In genomic region chr1:97621955-97622354, GRCh38 we compare ENCODE assay signal across 16 cellular contexts.
DNase-seq lines count a peak whose midpoint lies in the region; ATAC-seq and TF ChIP-seq lines count a peak whose summit lies in the region.
"Had no signal": no experiment of that assay in that cellular context is flagged by ENCODE, and none has a peak within 500 bp of the region (broad histone marks: within the 10 kb centered on the region; RNA-seq: fewer than 3 reads in every experiment).

No MANE protein-coding gene starts in this region.

- peaks cover 14% of the 10 kb centered on the region for H3K4me1 ChIP-seq in GM23248 (ENCODE audit: insufficient read depth)
- H3K4me1 ChIP-seq in mucosa of descending colon (ENCODE audit: low read depth): no peaks in the 10 kb centered on the region

- no peaks in the 10 kb centered on the region for H3K9me3 Mint-ChIP-seq in stimulated activated naive CD8-positive, alpha-beta T cell treated with anti-CD3 and anti-CD28 coated beads, Interleukin-15, amount 100 ng/mL, for 72 hours

- no peak overlapping the region for H3K4me3 Mint-ChIP-seq in stimulated activated naive CD8-positive, alpha-beta T cell treated with anti-CD3 and anti-CD28 coated beads, Interleukin-15, amount 100 ng/mL, for 72 hours

- no peak for TF ChIP-seq CTCF in epithelial cell of esophagus (IDR thresholded peaks at IDR 0.05; ENCODE audit: insufficient read depth, low read depth, low read length, missing control alignments)
- no peak for TF ChIP-seq CTCF in mucosa of descending colon (IDR thresholded peaks at IDR 0.05)

- H3K27me3 ChIP-seq in GM23248 (replicated peaks; ENCODE audit: insufficient read depth): no peaks in the 10 kb centered on the region

- 91 to 100% methylated on average over 1 of the region's 1 CpG for WGBS in GM23248 (ENCODE audit: low coverage in 1 of 2, low lambda C conversion rate in 2 of 2, missing lambda C conversion rate in 2 of 2), 2 experiments

- H3K79me2 ChIP-seq in GM23248 (ENCODE audit: insufficient read depth): no peaks in the 10 kb centered on the region

- H3K9me2 ChIP-seq in GM23248 (ENCODE audit: insufficient read depth): no peaks in the 10 kb centered on the region

- ATAC-seq in mucosa of descending colon: peak; percentile 82
- no peak for ATAC-seq in stimulated activated naive CD8-positive, alpha-beta T cell treated with anti-CD3 and anti-CD28 coated beads, Interleukin-15, amount 100 ng/mL, for 72 hours
- ATAC-seq: K562 had no signal

- no peaks in the 10 kb centered on the region for H3K4me1 Mint-ChIP-seq in stimulated activated naive CD8-positive, alpha-beta T cell treated with anti-CD3 and anti-CD28 coated beads, Interleukin-15, amount 100 ng/mL, for 72 hours

- no peak overlapping the region for H3K27ac Mint-ChIP-seq in stimulated activated naive CD8-positive, alpha-beta T cell treated with anti-CD3 and anti-CD28 coated beads, Interleukin-15, amount 100 ng/mL, for 72 hours

- peaks cover 19% of the 10 kb centered on the region; the same call in 1 of the 2 replicates for H3F3A ChIP-seq in GM23248 (ENCODE audit: insufficient read depth)

- peaks cover 4% of the 10 kb centered on the region for H3K36me3 ChIP-seq in GM23248 (ENCODE audit: low read depth)
- H3K36me3 ChIP-seq in mucosa of descending colon (ENCODE audit: low read depth): no peaks in the 10 kb centered on the region

- H3K4me2 ChIP-seq in GM23248 (ENCODE audit: unreplicated experiment): no peak overlapping the region

- H3K27me3 Mint-ChIP-seq in stimulated activated naive CD8-positive, alpha-beta T cell treated with anti-CD3 and anti-CD28 coated beads, Interleukin-15, amount 100 ng/mL, for 72 hours: no peaks in the 10 kb centered on the region

- H2AFZ ChIP-seq in GM23248: no peak overlapping the region

- intact Hi-C loops in mucosa of descending colon (cut with DNase I, micrococcal nuclease): no loop called here

- H3K9me3 ChIP-seq in GM23248 (ENCODE audit: low read depth) (no peaks in the 10 kb centered on the region), mucosa of descending colon (no peaks in the 10 kb centered on the region)

- no peak overlapping the region for H3K27ac ChIP-seq in GM23248
- H3K27ac ChIP-seq: C4-2B, HL-60 had no signal

- DNase-seq in GM23248: peak; percentile 53
- DNase-seq in M059J (ENCODE audit: low read depth): peak; percentile 39
- peak; percentile 61 for DNase-seq in epithelial cell of esophagus (ENCODE audit: low read depth)
- no peak for DNase-seq in mucosa of descending colon
- no peak for DNase-seq in stimulated activated naive CD8-positive, alpha-beta T cell treated with anti-CD3 and anti-CD28 coated beads, Interleukin-15, amount 100 ng/mL, for 72 hours
- no peak for DNase-seq in stimulated activated CD8-positive, alpha-beta memory T cell treated with anti-CD3 and anti-CD28 coated beads, Interleukin-4, amount 100 ng/mL, for 48 hours
- no peak for DNase-seq in NCI-H1417 (lab: John Stamatoyannopoulos, UW)
- DNase-seq: DND-41, GF-D8, NCI-H1436 treated with DMSO at 0.1 percent for 48 hours, NCI-H2029 treated with DMSO at 0.1 percent for 48 hours, NCI-H510A treated with DMSO at 0.1 percent for 48 hours, NCI-H82 had no signal

- H3K4me3 ChIP-seq in GM23248 (no peak overlapping the region), epithelial cell of esophagus (ENCODE audit: low read length) (no peak overlapping the region), mucosa of descending colon (no peak overlapping the region)
- H3K4me3 ChIP-seq: K562 had no signal

- H4K20me1 ChIP-seq in GM23248 (ENCODE audit: insufficient read depth): no peaks in the 10 kb centered on the region

- in situ Hi-C loops in GM23248 (cut with MboI): no loop called here

- H3K9ac ChIP-seq in GM23248: no peak overlapping the region

Comparison
In these comparisons a context has a peak if more than half of its experiments do, and no peak if none do; other contexts are left out.
1. DNase-seq: peak in GM23248 (single experiment), M059J (single experiment) and epithelial cell of esophagus (single experiment); none in mucosa of descending colon (0 of 3), stimulated activated naive CD8-positive, alpha-beta T cell treated with anti-CD3 and anti-CD28 coated beads, Interleukin-15, amount 100 ng/mL, for 72 hours (0 of 2), stimulated activated CD8-positive, alpha-beta memory T cell treated with anti-CD3 and anti-CD28 coated beads, Interleukin-4, amount 100 ng/mL, for 48 hours (single experiment) and NCI-H1417 (0 of 3).